Comparison of ENCODE assay signal across 2 cellular contexts in genomic region chr17:50575581-50576210, GRCh38.
A peak's percentile ranks its signal among the peaks of the same experiment; 100 is the strongest.
TF ChIP-seq lines count a peak whose summit lies in the region.

No MANE protein-coding gene starts in this region.

TF ChIP-seq in HepG2, 621 proteins besides CTCF, POLR2A, EP300 and RAD21:
- TF ChIP-seq BRCA1 (CRISPR knock-in tag; IDR thresholded peaks at IDR 0.05) (no peak), HNRNPLL (IDR thresholded peaks at IDR 0.05; ENCODE audit: low read depth, low read length, poor library complexity, severe bottlenecking) (no peak), ZMYM3 (CRISPR knock-in tag; IDR thresholded peaks at IDR 0.05) (no peak), ZNF589 (CRISPR knock-in tag; conservative IDR thresholded peaks at IDR 0.05) (no peak), HNRNPL (IDR thresholded peaks at IDR 0.05; ENCODE audit: low read depth, low read length) (peak; percentile 84), ZBTB33 (CRISPR knock-in tag; IDR thresholded peaks at IDR 0.05) (0 out of 2 replicates have a peak, but pooled peaks have one; percentile 40)
- TF ChIP-seq, protein P1, sequence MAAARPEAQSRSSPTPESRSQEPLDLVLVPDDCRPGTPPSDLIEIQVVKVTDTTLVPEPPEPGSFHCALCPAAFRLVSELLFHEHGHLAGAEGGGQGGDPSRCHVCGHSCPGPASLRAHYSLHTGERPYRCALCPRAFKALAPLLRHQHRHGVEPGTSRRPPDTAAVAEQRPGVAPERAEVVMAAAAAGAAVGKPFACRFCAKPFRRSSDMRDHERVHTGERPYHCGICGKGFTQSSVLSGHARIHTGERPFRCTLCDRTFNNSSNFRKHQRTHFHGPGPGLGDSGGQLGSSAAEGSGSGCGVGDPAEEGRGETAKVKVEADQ (CRISPR knock-in tag; IDR thresholded peaks at IDR 0.05; ENCODE audit: borderline replicate concordance): no peak

TF ChIP-seq in SK-N-SH, 30 proteins besides CTCF, POLR2A, EP300 and RAD21:
- TF ChIP-seq RXRA (IDR thresholded peaks at IDR 0.05; ENCODE audit: borderline replicate concordance, low read depth): no peak
- no peak for TF ChIP-seq EZH2phosphoT487 (IDR thresholded peaks at IDR 0.05; ENCODE audit: borderline replicate concordance, low read depth)
- TF ChIP-seq RFX5 (IDR thresholded peaks at IDR 0.05; ENCODE audit: low read length): no peak
- TF ChIP-seq TCF12 (IDR thresholded peaks at IDR 0.05): no peak
- no peak for TF ChIP-seq SIN3A (IDR thresholded peaks at IDR 0.05; ENCODE audit: borderline replicate concordance, low read depth, low read length)
- TF ChIP-seq RCOR1 (IDR thresholded peaks at IDR 0.05; ENCODE audit: low read length): no peak
- TF ChIP-seq MXI1 (IDR thresholded peaks at IDR 0.05; ENCODE audit: low read depth, low read length): no peak
- no peak for TF ChIP-seq NRF1 (IDR thresholded peaks at IDR 0.05; ENCODE audit: low read depth, low read length)
- TF ChIP-seq FOXM1 (IDR thresholded peaks at IDR 0.05; ENCODE audit: low read depth): no peak
- TF ChIP-seq, protein P2, sequence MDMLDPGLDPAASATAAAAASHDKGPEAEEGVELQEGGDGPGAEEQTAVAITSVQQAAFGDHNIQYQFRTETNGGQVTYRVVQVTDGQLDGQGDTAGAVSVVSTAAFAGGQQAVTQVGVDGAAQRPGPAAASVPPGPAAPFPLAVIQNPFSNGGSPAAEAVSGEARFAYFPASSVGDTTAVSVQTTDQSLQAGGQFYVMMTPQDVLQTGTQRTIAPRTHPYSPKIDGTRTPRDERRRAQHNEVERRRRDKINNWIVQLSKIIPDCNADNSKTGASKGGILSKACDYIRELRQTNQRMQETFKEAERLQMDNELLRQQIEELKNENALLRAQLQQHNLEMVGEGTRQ (IDR thresholded peaks at IDR 0.05; ENCODE audit: borderline replicate concordance, low read depth, low read length): no peak
- TF ChIP-seq ELF1 (IDR thresholded peaks at IDR 0.05): no peak
- no peak for TF ChIP-seq SMC3 (IDR thresholded peaks at IDR 0.05; ENCODE audit: low read depth, low read length)
- TF ChIP-seq ZBTB33 (IDR thresholded peaks at IDR 0.05; ENCODE audit: borderline replicate concordance, low read depth): no peak
